ENCODE assay signal across 14 cellular contexts in genomic region chr7:151761256-151761655, GRCh38.
DNase-seq lines count a peak whose midpoint lies in the region; ATAC-seq and TF ChIP-seq lines count a peak whose summit lies in the region.
"Had no signal": no experiment of that assay in that cellular context is flagged by ENCODE, and none has a peak within 500 bp of the region (broad histone marks: within the 10 kb centered on the region; RNA-seq: fewer than 3 reads in every experiment).

No MANE protein-coding gene starts in this region.

- H3K4me2 ChIP-seq in IMR-90 (ENCODE audit: low read depth, low read length) (no peak overlapping the region), neural progenitor cell (no peak overlapping the region)

- POLR2A ChIA-PET in IMR-90 (lab: Charles Lee; ENCODE audit: unreplicated experiment): no interaction called here
- POLR2A ChIA-PET in CD4-positive, alpha-beta memory T cell (lab: Charles Lee; ENCODE audit: partially characterized antibody): interaction anchor here (2.2 kb wide), 1 partner anchor 129 kb away, joined by 6 read pairs; no protein-coding TSS in a partner anchor
- POLR2A ChIA-PET in A673 (lab: Charles Lee; ENCODE audit: low non-redundant PET): no interaction called here

- H3K27me3 ChIP-seq in IMR-90 (ENCODE audit: control insufficient read depth, insufficient read depth, low read length) (peaks cover 47% of the 10 kb centered on the region), body of pancreas (no peaks in the 10 kb centered on the region), neural progenitor cell (no peaks in the 10 kb centered on the region), A673 (replicated peaks; ENCODE audit: insufficient read depth, low read depth, low read length, poor library complexity) (no peaks in the 10 kb centered on the region)
- no peaks in the 10 kb centered on the region for H3K27me3 ChIP-seq in CD4-positive, alpha-beta memory T cell (ENCODE audit: insufficient read depth, low read length)
- H3K27me3 ChIP-seq: esophagus muscularis mucosa had no signal

- DNase-seq in AML-193 (lab: John Stamatoyannopoulos, UW): peak; percentile 9 to 18
- DNase-seq in IMR-90: no peak
- peak in 1 of 4 donors; percentile 46 for DNase-seq in body of pancreas
- DNase-seq in left lobe of liver (ENCODE audit: low spot score): no peak
- no peak for DNase-seq in neural progenitor cell (ENCODE audit: low spot score)
- DNase-seq in CD4-positive, alpha-beta memory T cell: no peak
- no peak for DNase-seq in ecto neural progenitor cell (ENCODE audit: low spot score)
- DNase-seq in A673 (ENCODE audit: low spot score): no peak
- DNase-seq: activated CD4-positive, alpha-beta T cell treated with anti-CD3 and anti-CD28 coated beads for 48 hours; CD8-positive, alpha-beta T cell; occipital lobe; Right ventricle myocardium superior; T-helper 1 cell had no signal

- no peak overlapping the region for H3K4ac ChIP-seq in IMR-90 (ENCODE audit: low read depth, low read length)

- H2AK9ac ChIP-seq in IMR-90 (replicated peaks; ENCODE audit: low read depth, low read length, poor library complexity): peak overlapping the region; percentile 43

- no peak overlapping the region for H2BK20ac ChIP-seq in IMR-90 (ENCODE audit: low read depth, low read length)

- H4K5ac ChIP-seq in IMR-90 (ENCODE audit: low read depth, low read length): no peak overlapping the region

- H3F3A ChIP-seq in neural progenitor cell (ENCODE audit: low read depth): no peaks in the 10 kb centered on the region

- H2AK5ac ChIP-seq in IMR-90 (ENCODE audit: low read depth, low read length): no peak overlapping the region

- TF ChIP-seq POLR2A in IMR-90 (IDR thresholded peaks at IDR 0.05; ENCODE audit: low read depth, low read length): no peak
- no peak for TF ChIP-seq POLR2A in body of pancreas (IDR thresholded peaks at IDR 0.05)

- no peak overlapping the region for H3K4me3 Mint-ChIP-seq in neural progenitor cell
- H3K4me3 Mint-ChIP-seq in CD4-positive, alpha-beta memory T cell: no peak overlapping the region
- H3K4me3 Mint-ChIP-seq: CD8-positive, alpha-beta T cell had no signal

- H2AFZ ChIP-seq in IMR-90 (replicated peaks; ENCODE audit: low read length, poor library complexity): no peak overlapping the region
- H2AFZ ChIP-seq in neural progenitor cell (replicated peaks): no peak overlapping the region

- H3K4me1 ChIP-seq in IMR-90 (ENCODE audit: control insufficient read depth, insufficient read depth, low read length) (peaks cover 15% of the 10 kb centered on the region), body of pancreas (no peaks in the 10 kb centered on the region), neural progenitor cell (peaks cover 15% of the 10 kb centered on the region), A673 (ENCODE audit: insufficient read depth, low read length, poor library complexity, severe bottlenecking) (no peaks in the 10 kb centered on the region)
- H3K4me1 ChIP-seq in CD4-positive, alpha-beta memory T cell (ENCODE audit: insufficient read depth, low read length): peaks cover 7% of the 10 kb centered on the region

- no peak overlapping the region for H2BK5ac ChIP-seq in IMR-90 (ENCODE audit: low read depth, low read length, poor library complexity, severe bottlenecking)

- H3K36me3 Mint-ChIP-seq in neural progenitor cell: no peaks in the 10 kb centered on the region
- peaks cover 0 to 14% of the 10 kb centered on the region in 2 donors for H3K36me3 Mint-ChIP-seq in CD4-positive, alpha-beta memory T cell

- no peak overlapping the region for H3K27ac Mint-ChIP-seq in neural progenitor cell
- no peak overlapping the region for H3K27ac Mint-ChIP-seq in CD4-positive, alpha-beta memory T cell
- H3K27ac Mint-ChIP-seq: CD8-positive, alpha-beta T cell had no signal

- H3K36me3 ChIP-seq in IMR-90 (ENCODE audit: control insufficient read depth, insufficient read depth, low read length) (no peaks in the 10 kb centered on the region), body of pancreas (replicated peaks in 1 of 2; ENCODE audit: insufficient read depth in 1 of 2, low read depth in 2 of 2) (no peaks in the 10 kb centered on the region), neural progenitor cell (no peaks in the 10 kb centered on the region), A673 (ENCODE audit: insufficient read depth, low read length, poor library complexity, severe bottlenecking) (no peaks in the 10 kb centered on the region)
- H3K36me3 ChIP-seq in CD4-positive, alpha-beta memory T cell (ENCODE audit: insufficient read depth, low read length): no peaks in the 10 kb centered on the region
- H3K36me3 ChIP-seq: esophagus muscularis mucosa had no signal

- H3K56ac ChIP-seq in IMR-90 (ENCODE audit: extremely low read depth, insufficient read depth, low read length): no peak overlapping the region

- H3K79me2 ChIP-seq in neural progenitor cell (ENCODE audit: low read depth): no peaks in the 10 kb centered on the region

- no peak for TF ChIP-seq CTCF in IMR-90 (conservative IDR thresholded peaks at IDR 0.05; ENCODE audit: low read depth, low read length)
- TF ChIP-seq CTCF in body of pancreas (IDR thresholded peaks at IDR 0.05): no peak
- no peak for TF ChIP-seq CTCF in neural progenitor cell (IDR thresholded peaks at IDR 0.05)
- TF ChIP-seq CTCF in A673 (conservative IDR thresholded peaks at IDR 0.05; ENCODE audit: low read depth, low read length): no peak

- H3K27me3 Mint-ChIP-seq in neural progenitor cell (ENCODE audit: insufficient read depth, low read depth): peaks cover 12% of the 10 kb centered on the region
- H3K27me3 Mint-ChIP-seq in CD4-positive, alpha-beta memory T cell: no peaks in the 10 kb centered on the region

- H3K9me1 ChIP-seq in IMR-90 (ENCODE audit: insufficient read depth, low read length): peaks cover 7% of the 10 kb centered on the region

- no peak overlapping the region for H2BK120ac ChIP-seq in IMR-90 (ENCODE audit: low read depth, low read length)

- CTCF ChIA-PET in IMR-90 (lab: Yijun Ruan, JAX) (no interaction called here), A673 (lab: Charles Lee) (no interaction called here)
- CTCF ChIA-PET in CD4-positive, alpha-beta memory T cell (lab: Charles Lee; ENCODE audit: partially characterized antibody): interaction anchor here (0.5 to 6.2 kb wide), 9 partner anchors 8 to 923 kb away, joined by 3 to 45 read pairs (median 3); no protein-coding TSS in a partner anchor

- no peak overlapping the region for H4K8ac ChIP-seq in IMR-90 (ENCODE audit: low read depth in 2 of 2, low read length in 2 of 2)

- H3K9ac ChIP-seq in IMR-90 (ENCODE audit: low read depth, low read length) (no peak overlapping the region), neural progenitor cell (no peak overlapping the region)

- ATAC-seq in IMR-90 (ENCODE audit: low read depth) (no peak), body of pancreas (peak; percentile 44), left lobe of liver (peak; percentile 67)
- ATAC-seq: CD8-positive, alpha-beta T cell had no signal

- H3K9me3 ChIP-seq in IMR-90 (ENCODE audit: control insufficient read depth, insufficient read depth, low read length) (no peaks in the 10 kb centered on the region), body of pancreas (no peaks in the 10 kb centered on the region), neural progenitor cell (ENCODE audit: low read depth) (no peaks in the 10 kb centered on the region), A673 (ENCODE audit: low read depth, low read length, poor library complexity, severe bottlenecking) (no peaks in the 10 kb centered on the region)
- no peaks in the 10 kb centered on the region for H3K9me3 ChIP-seq in CD4-positive, alpha-beta memory T cell (ENCODE audit: control insufficient read depth in 1 of 2, low read length in 2 of 2)
- H3K9me3 ChIP-seq: esophagus muscularis mucosa had no signal

- peaks cover 20% of the 10 kb centered on the region for H3K4me1 Mint-ChIP-seq in neural progenitor cell
- peaks cover 9 to 38% (median 28%) of the 10 kb centered on the region in 4 donors for H3K4me1 Mint-ChIP-seq in CD4-positive, alpha-beta memory T cell

- no peak overlapping the region for H2BK15ac ChIP-seq in IMR-90 (ENCODE audit: low read depth, low read length)

- no peak overlapping the region for H3K14ac ChIP-seq in IMR-90 (replicated peaks; ENCODE audit: low read depth, low read length)

- WGBS in IMR-90 (ENCODE audit: extremely low coverage in 2 of 2, insufficient read length in 1 of 2), 2 experiments: 100% methylated on average over 1 of the region's 3 CpGs; no CpG with 5 or more reads in 1 of the 2 experiments
- 67 to 71% methylated on average over 3 of the region's 3 CpGs for WGBS in body of pancreas, 2 donors

- intact Hi-C loops in IMR-90 (cut with micrococcal nuclease): no loop called here
- intact Hi-C loops in body of pancreas (cut with DNase I): loop anchor here (10.0 kb wide), 1 partner anchor 386 kb away; no protein-coding TSS in a partner anchor
- intact Hi-C loops in CD4-positive, alpha-beta memory T cell (cut with micrococcal nuclease): no loop called here
- intact Hi-C loops in A673 (cut with micrococcal nuclease; ENCODE audit: unreplicated experiment): no loop called here

- BruUV-seq in IMR-90 (replicated peaks; lab: Mats Ljungman, UMichigan) (no TSS peak), A673 (replicated peaks; lab: Mats Ljungman, UMichigan) (no TSS peak)

- in situ Hi-C loops in IMR-90 (cut with MboI; ENCODE audit: low sequenced_read_pairs): loop anchor here (25.0 kb wide), 2 partner anchors 299 to 399 kb away; no protein-coding TSS in a partner anchor

- H4K20me1 ChIP-seq in IMR-90 (ENCODE audit: insufficient read depth, low read length) (no peaks in the 10 kb centered on the region; the same call in 1 of the 2 replicates), neural progenitor cell (ENCODE audit: low read depth) (no peaks in the 10 kb centered on the region)

- dilution Hi-C loops in IMR-90 (cut with HindIII; ENCODE audit: low sequenced_read_pairs, unreplicated experiment): no loop called here

- TF ChIP-seq RAD21 in IMR-90 (IDR thresholded peaks at IDR 0.05; ENCODE audit: low read length): no peak

- no peak overlapping the region for H3K4me3 ChIP-seq in IMR-90 (ENCODE audit: insufficient read depth, low read depth, low read length)
- no peak overlapping the region for H3K4me3 ChIP-seq in body of pancreas
- H3K4me3 ChIP-seq in neural progenitor cell: no peak overlapping the region
- H3K4me3 ChIP-seq in CD4-positive, alpha-beta memory T cell (ENCODE audit: low read length in 2 of 2): no peak overlapping the region
- no peak overlapping the region for H3K4me3 ChIP-seq in A673 (ENCODE audit: low read depth, low read length, poor library complexity, severe bottlenecking)
- H3K4me3 ChIP-seq: esophagus muscularis mucosa had no signal

- no peak overlapping the region for H3K23ac ChIP-seq in IMR-90 (ENCODE audit: low read depth, low read length)

- H4K91ac ChIP-seq in IMR-90 (ENCODE audit: insufficient read depth, low read depth, low read length): no peak overlapping the region

- H3K18ac ChIP-seq in IMR-90 (ENCODE audit: low read depth, low read length): no peak overlapping the region

- H3K9me3 Mint-ChIP-seq in neural progenitor cell: peaks cover 2% of the 10 kb centered on the region
- peaks cover 0 to 2% (median 0%) of the 10 kb centered on the region in 8 donors for H3K9me3 Mint-ChIP-seq in CD4-positive, alpha-beta memory T cell
- H3K9me3 Mint-ChIP-seq: CD8-positive, alpha-beta T cell had no signal

- H3K27ac ChIP-seq in IMR-90 (ENCODE audit: insufficient read depth, low read length) (no peak overlapping the region), body of pancreas (no peak overlapping the region), neural progenitor cell (no peak overlapping the region), A673 (ENCODE audit: low read depth, low read length, poor library complexity, severe bottlenecking) (no peak overlapping the region)
- H3K27ac ChIP-seq in CD4-positive, alpha-beta memory T cell (ENCODE audit: low read depth, low read length): no peak overlapping the region
- H3K27ac ChIP-seq: esophagus muscularis mucosa had no signal

- peaks cover 0 to 3% of the 10 kb centered on the region in 2 experiments; a peak in 1 of 4 replicates for H3K79me1 ChIP-seq in IMR-90 (ENCODE audit: low read depth in 1 of 2, low read length in 2 of 2)

Comparison
In these comparisons a context has a peak if more than half of its experiments do, and no peak if none do; other contexts are left out.
1. DNase-seq: peak in AML-193 (2 of 2); none in IMR-90 (single experiment), left lobe of liver (single experiment), neural progenitor cell (single experiment), CD4-positive, alpha-beta memory T cell (0 of 5), ecto neural progenitor cell (single experiment) and A673 (single experiment).